1 cellular context compared by ENCODE assay signal in the genomic region with DNA sequence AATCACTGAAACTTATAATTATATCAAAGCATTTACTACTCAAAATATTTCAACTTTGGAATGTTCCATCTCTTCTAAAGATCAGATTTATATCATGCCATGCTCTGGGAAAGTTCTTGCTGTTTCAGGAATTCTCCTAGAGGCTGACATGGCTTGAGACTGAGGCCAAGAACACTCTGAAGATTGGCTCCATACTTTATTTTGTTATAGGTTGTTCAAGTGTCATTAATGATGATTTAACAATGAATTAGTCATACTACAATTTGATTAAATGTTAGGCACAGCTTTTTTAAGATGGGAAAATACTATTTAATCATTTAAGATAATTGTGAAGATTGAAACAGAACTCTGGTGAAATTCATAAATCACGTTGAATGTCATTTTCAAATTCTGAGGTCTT.
TF ChIP-seq lines count a peak whose summit lies in the region.

No MANE protein-coding gene starts in this region.

TF ChIP-seq in A549, 52 proteins besides CTCF, POLR2A, EP300 and RAD21 (continued from another document):
- TF ChIP-seq, protein P1, sequence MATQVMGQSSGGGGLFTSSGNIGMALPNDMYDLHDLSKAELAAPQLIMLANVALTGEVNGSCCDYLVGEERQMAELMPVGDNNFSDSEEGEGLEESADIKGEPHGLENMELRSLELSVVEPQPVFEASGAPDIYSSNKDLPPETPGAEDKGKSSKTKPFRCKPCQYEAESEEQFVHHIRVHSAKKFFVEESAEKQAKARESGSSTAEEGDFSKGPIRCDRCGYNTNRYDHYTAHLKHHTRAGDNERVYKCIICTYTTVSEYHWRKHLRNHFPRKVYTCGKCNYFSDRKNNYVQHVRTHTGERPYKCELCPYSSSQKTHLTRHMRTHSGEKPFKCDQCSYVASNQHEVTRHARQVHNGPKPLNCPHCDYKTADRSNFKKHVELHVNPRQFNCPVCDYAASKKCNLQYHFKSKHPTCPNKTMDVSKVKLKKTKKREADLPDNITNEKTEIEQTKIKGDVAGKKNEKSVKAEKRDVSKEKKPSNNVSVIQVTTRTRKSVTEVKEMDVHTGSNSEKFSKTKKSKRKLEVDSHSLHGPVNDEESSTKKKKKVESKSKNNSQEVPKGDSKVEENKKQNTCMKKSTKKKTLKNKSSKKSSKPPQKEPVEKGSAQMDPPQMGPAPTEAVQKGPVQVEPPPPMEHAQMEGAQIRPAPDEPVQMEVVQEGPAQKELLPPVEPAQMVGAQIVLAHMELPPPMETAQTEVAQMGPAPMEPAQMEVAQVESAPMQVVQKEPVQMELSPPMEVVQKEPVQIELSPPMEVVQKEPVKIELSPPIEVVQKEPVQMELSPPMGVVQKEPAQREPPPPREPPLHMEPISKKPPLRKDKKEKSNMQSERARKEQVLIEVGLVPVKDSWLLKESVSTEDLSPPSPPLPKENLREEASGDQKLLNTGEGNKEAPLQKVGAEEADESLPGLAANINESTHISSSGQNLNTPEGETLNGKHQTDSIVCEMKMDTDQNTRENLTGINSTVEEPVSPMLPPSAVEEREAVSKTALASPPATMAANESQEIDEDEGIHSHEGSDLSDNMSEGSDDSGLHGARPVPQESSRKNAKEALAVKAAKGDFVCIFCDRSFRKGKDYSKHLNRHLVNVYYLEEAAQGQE (IDR thresholded peaks at IDR 0.05): no peak
- TF ChIP-seq RFX5 (IDR thresholded peaks at IDR 0.05) (no peak), ZFP36 (IDR thresholded peaks at IDR 0.05; ENCODE audit: borderline replicate concordance, partially characterized antibody) (no peak), RNF2 (IDR thresholded peaks at IDR 0.05; ENCODE audit: borderline replicate concordance, low read depth) (no peak), MAFK (IDR thresholded peaks at IDR 0.05; ENCODE audit: partially characterized antibody) (no peak), MAZ (IDR thresholded peaks at IDR 0.05; ENCODE audit: borderline replicate concordance, low read depth, low read length) (no peak), FOSL2 (IDR thresholded peaks at IDR 0.05) (no peak), FOSL2 (CRISPR knock-in tag; IDR thresholded peaks at IDR 0.05) (no peak), ZC3H11A (IDR thresholded peaks at IDR 0.05) (no peak), ZNF302 (CRISPR knock-in tag; IDR thresholded peaks at IDR 0.05) (no peak), POLR2AphosphoS2 (conservative IDR thresholded peaks at IDR 0.05; ENCODE audit: low read length) (no peak), SMC3 (IDR thresholded peaks at IDR 0.05) (no peak), CHD2 (IDR thresholded peaks at IDR 0.05; ENCODE audit: low read length, partially characterized antibody) (no peak)
